1 cellular context compared by ENCODE assay signal in the genomic region with DNA sequence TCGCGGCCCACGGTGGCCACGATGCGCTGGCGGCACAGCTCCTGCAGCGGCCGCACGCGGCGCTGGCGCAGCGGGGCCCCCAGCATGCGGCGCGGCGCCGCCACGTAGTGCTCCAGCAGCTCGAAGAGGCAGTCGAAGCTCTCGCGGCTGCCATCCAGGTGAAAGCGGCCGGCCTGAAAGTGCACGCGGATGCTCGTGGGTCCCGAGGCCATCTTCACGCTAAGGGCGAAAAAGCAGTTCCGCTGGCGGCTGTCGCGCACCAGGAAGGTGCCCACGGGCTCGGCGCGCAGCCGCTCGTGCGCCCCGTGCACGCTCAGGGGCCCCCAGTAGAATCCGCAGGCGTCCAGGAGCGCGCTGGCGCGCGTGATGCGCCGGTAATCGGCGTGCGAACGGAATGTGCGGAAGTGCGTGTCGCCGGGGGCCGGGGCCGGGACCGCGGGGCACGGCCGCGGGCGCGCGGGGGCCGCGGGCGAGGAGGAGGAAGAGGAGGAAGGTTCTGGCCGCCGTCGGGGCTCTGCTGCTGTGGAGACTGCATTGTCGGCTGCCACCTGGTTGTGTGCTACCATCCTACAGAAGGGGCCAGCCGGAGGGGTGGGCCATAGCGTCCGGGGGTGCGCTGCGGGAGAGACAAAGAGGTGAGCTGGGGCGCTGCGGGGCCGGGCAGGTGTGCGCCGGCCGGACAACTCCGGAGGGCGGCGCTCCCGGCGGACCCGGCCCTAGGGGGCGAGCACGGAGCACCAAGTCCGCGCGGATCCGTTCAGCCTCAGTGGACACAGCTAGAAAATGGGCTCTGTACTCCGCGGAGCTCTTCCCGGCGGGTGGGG.
TF ChIP-seq lines count a peak whose summit lies in the region.

No MANE protein-coding gene starts in this region.

TF ChIP-seq in K562, 482 proteins besides CTCF, POLR2A, EP300 and RAD21 (continued from another document and continues in another):
- TF ChIP-seq, protein P1, sequence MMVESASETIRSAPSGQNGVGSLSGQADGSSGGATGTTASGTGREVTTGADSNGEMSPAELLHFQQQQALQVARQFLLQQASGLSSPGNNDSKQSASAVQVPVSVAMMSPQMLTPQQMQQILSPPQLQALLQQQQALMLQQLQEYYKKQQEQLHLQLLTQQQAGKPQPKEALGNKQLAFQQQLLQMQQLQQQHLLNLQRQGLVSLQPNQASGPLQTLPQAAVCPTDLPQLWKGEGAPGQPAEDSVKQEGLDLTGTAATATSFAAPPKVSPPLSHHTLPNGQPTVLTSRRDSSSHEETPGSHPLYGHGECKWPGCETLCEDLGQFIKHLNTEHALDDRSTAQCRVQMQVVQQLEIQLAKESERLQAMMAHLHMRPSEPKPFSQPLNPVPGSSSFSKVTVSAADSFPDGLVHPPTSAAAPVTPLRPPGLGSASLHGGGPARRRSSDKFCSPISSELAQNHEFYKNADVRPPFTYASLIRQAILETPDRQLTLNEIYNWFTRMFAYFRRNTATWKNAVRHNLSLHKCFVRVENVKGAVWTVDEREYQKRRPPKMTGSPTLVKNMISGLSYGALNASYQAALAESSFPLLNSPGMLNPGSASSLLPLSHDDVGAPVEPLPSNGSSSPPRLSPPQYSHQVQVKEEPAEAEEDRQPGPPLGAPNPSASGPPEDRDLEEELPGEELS (CRISPR knock-in tag; IDR thresholded peaks at IDR 0.05; ENCODE audit: borderline replicate concordance), result peak; percentile 100
- no peak for TF ChIP-seq ZNF253 (CRISPR knock-in tag; conservative IDR thresholded peaks at IDR 0.05)
- TF ChIP-seq WHSC1 (IDR thresholded peaks at IDR 0.05; ENCODE audit: low read length), result no peak
- TF ChIP-seq NFE2 (IDR thresholded peaks at IDR 0.05; ENCODE audit: low read depth), result no peak
- TF ChIP-seq ZNF764 (CRISPR knock-in tag; IDR thresholded peaks at IDR 0.05; ENCODE audit: low read depth), result no peak
- TF ChIP-seq SRSF3 (IDR thresholded peaks at IDR 0.05; ENCODE audit: insufficient read depth, low read length), result no peak
- TF ChIP-seq ZFPM2 (CRISPR knock-in tag; IDR thresholded peaks at IDR 0.05), result no peak
- TF ChIP-seq, protein P2, sequence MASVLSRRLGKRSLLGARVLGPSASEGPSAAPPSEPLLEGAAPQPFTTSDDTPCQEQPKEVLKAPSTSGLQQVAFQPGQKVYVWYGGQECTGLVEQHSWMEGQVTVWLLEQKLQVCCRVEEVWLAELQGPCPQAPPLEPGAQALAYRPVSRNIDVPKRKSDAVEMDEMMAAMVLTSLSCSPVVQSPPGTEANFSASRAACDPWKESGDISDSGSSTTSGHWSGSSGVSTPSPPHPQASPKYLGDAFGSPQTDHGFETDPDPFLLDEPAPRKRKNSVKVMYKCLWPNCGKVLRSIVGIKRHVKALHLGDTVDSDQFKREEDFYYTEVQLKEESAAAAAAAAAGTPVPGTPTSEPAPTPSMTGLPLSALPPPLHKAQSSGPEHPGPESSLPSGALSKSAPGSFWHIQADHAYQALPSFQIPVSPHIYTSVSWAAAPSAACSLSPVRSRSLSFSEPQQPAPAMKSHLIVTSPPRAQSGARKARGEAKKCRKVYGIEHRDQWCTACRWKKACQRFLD (CRISPR knock-in tag; IDR thresholded peaks at IDR 0.05), result peak; percentile 66; the same call in 1 of the 2 replicates
- TF ChIP-seq ZEB2 (IDR thresholded peaks at IDR 0.05), result no peak
- TF ChIP-seq TFAM (CRISPR knock-in tag; conservative IDR thresholded peaks at IDR 0.05), result no peak
- no peak for TF ChIP-seq CEBPB (tag; IDR thresholded peaks at IDR 0.05)
- peak; percentile 67 to 72; a peak in 3 of 4 replicates for TF ChIP-seq NRF1 (conservative IDR thresholded peaks at IDR 0.05 in 1 of 2, IDR thresholded peaks at IDR 0.05 in 1 of 2)
- TF ChIP-seq, protein P3, sequence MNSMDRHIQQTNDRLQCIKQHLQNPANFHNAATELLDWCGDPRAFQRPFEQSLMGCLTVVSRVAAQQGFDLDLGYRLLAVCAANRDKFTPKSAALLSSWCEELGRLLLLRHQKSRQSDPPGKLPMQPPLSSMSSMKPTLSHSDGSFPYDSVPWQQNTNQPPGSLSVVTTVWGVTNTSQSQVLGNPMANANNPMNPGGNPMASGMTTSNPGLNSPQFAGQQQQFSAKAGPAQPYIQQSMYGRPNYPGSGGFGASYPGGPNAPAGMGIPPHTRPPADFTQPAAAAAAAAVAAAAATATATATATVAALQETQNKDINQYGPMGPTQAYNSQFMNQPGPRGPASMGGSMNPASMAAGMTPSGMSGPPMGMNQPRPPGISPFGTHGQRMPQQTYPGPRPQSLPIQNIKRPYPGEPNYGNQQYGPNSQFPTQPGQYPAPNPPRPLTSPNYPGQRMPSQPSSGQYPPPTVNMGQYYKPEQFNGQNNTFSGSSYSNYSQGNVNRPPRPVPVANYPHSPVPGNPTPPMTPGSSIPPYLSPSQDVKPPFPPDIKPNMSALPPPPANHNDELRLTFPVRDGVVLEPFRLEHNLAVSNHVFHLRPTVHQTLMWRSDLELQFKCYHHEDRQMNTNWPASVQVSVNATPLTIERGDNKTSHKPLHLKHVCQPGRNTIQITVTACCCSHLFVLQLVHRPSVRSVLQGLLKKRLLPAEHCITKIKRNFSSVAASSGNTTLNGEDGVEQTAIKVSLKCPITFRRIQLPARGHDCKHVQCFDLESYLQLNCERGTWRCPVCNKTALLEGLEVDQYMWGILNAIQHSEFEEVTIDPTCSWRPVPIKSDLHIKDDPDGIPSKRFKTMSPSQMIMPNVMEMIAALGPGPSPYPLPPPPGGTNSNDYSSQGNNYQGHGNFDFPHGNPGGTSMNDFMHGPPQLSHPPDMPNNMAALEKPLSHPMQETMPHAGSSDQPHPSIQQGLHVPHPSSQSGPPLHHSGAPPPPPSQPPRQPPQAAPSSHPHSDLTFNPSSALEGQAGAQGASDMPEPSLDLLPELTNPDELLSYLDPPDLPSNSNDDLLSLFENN (IDR thresholded peaks at IDR 0.05; ENCODE audit: low read depth in 2 of 2, low read length in 2 of 2), result no peak
- no peak for TF ChIP-seq ZNF41 (CRISPR knock-in tag; conservative IDR thresholded peaks at IDR 0.05)
- TF ChIP-seq ZKSCAN1 (IDR thresholded peaks at IDR 0.05; ENCODE audit: low read depth, low read length), result no peak
- no peak for TF ChIP-seq BACH1 (tag; IDR thresholded peaks at IDR 0.05)
- no peak for TF ChIP-seq HEY1 (CRISPR knock-in tag; IDR thresholded peaks at IDR 0.05; ENCODE audit: borderline replicate concordance)
- TF ChIP-seq, protein P4, sequence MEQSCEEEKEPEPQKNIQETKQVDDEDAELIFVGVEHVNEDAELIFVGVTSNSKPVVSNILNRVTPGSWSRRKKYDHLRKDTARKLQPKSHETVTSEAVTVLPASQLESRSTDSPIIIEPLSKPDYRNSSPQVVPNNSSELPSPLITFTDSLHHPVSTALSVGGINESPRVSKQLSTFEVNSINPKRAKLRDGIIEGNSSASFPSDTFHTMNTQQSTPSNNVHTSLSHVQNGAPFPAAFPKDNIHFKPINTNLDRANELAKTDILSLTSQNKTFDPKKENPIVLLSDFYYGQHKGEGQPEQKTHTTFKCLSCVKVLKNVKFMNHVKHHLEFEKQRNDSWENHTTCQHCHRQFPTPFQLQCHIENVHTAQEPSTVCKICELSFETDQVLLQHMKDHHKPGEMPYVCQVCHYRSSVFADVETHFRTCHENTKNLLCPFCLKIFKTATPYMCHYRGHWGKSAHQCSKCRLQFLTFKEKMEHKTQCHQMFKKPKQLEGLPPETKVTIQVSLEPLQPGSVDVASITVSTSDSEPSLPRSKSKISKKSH (CRISPR knock-in tag; IDR thresholded peaks at IDR 0.05), result no peak
- TF ChIP-seq, protein P5, sequence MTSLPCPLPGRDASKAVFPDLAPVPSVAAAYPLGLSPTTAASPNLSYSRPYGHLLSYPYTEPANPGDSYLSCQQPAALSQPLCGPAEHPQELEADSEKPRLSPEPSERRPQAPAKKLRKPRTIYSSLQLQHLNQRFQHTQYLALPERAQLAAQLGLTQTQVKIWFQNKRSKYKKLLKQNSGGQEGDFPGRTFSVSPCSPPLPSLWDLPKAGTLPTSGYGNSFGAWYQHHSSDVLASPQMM (CRISPR knock-in tag; IDR thresholded peaks at IDR 0.05), result no peak
- TF ChIP-seq, protein P6, sequence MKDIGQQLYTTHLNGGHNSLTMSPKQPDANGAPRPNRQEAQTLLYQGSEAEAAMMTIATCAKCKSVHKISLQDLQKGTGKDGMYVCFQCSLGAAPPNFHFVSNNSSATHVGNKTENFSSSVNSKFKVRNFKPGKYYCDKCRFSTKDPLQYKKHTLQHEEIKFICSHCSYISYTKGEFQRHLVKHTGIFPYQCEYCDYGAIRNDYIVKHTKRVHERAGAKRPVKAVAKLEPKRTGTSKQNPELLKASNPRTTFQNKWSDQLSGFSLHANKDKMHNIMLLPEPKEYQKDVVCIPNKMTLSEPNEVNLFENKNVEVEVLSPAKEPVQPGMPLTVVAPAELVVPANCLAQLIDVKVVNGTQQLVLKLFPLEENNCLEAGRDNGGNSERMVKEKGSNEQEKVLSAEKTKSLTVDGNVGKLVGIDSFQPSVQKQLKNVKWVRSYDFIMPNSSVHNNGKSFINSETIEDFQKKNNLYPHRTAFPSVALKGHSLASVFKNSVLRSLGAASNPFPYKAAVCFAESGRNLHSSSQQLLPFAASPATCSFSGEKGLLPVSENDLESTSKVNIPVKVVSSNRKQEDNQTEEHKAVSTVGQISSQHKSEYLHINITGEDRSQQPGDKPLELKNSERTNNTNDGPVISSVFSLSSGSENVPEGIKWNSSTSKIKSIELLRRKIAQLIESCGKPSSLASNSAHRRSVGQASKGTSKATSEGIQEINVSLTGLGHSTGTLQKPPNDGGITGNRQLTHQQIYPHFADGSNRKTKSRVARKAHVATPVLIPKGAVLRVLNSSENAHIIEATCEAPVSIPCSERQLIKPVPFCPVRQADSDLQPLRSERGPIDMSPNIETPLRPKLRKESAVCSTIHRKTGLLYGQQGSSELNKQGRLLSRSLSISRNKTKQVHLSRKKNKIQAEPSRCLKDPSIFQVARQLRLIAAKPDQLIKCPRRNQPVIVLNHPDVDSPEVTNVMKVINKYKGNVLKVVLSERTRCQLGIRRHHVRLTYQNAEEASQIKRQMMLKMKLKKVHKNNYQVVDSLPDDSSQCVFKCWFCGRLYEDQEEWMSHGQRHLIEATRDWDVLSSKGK (CRISPR knock-in tag; IDR thresholded peaks at IDR 0.05), result no peak
- TF ChIP-seq STAT5A (IDR thresholded peaks at IDR 0.05; ENCODE audit: borderline replicate concordance, low read length), result no peak
- TF ChIP-seq MYC (IDR thresholded peaks at IDR 0.05; ENCODE audit: low read depth, low read length), result peak; percentile 92
- no peak for TF ChIP-seq MYC (CRISPR knock-in tag; IDR thresholded peaks at IDR 0.05; ENCODE audit: borderline replicate concordance, low read depth)
- TF ChIP-seq MAZ (CRISPR knock-in tag; conservative IDR thresholded peaks at IDR 0.05 in 1 of 2, IDR thresholded peaks at IDR 0.05 in 1 of 2), result peak; percentile 40 to 96; a peak in 2 of 4 replicates
- TF ChIP-seq, protein P7, sequence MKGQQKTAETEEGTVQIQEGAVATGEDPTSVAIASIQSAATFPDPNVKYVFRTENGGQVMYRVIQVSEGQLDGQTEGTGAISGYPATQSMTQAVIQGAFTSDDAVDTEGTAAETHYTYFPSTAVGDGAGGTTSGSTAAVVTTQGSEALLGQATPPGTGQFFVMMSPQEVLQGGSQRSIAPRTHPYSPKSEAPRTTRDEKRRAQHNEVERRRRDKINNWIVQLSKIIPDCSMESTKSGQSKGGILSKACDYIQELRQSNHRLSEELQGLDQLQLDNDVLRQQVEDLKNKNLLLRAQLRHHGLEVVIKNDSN (CRISPR knock-in tag; IDR thresholded peaks at IDR 0.05), result peak; percentile 61; the same call in 1 of the 2 replicates
- TF ChIP-seq, protein P8, sequence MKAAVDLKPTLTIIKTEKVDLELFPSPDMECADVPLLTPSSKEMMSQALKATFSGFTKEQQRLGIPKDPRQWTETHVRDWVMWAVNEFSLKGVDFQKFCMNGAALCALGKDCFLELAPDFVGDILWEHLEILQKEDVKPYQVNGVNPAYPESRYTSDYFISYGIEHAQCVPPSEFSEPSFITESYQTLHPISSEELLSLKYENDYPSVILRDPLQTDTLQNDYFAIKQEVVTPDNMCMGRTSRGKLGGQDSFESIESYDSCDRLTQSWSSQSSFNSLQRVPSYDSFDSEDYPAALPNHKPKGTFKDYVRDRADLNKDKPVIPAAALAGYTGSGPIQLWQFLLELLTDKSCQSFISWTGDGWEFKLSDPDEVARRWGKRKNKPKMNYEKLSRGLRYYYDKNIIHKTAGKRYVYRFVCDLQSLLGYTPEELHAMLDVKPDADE (conservative IDR thresholded peaks at IDR 0.05; ENCODE audit: control insufficient read depth, low read depth, low read length), result peak; percentile 76
- no peak for TF ChIP-seq ESRRA (IDR thresholded peaks at IDR 0.05; ENCODE audit: borderline replicate concordance, low read depth)
- 0 out of 2 replicates have a peak, but pooled peaks have one; percentile 3 for TF ChIP-seq SMC3 (conservative IDR thresholded peaks at IDR 0.05; ENCODE audit: insufficient read depth, low read depth, low read length)
- TF ChIP-seq, protein P9, sequence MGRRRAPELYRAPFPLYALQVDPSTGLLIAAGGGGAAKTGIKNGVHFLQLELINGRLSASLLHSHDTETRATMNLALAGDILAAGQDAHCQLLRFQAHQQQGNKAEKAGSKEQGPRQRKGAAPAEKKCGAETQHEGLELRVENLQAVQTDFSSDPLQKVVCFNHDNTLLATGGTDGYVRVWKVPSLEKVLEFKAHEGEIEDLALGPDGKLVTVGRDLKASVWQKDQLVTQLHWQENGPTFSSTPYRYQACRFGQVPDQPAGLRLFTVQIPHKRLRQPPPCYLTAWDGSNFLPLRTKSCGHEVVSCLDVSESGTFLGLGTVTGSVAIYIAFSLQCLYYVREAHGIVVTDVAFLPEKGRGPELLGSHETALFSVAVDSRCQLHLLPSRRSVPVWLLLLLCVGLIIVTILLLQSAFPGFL (CRISPR knock-in tag; IDR thresholded peaks at IDR 0.05), result no peak
- TF ChIP-seq ZFP36 (IDR thresholded peaks at IDR 0.05; ENCODE audit: low read depth, low read length, partially characterized antibody), result no peak
- TF ChIP-seq KDM4B (IDR thresholded peaks at IDR 0.05; ENCODE audit: borderline replicate concordance in 2 of 2, low read depth in 1 of 2), result no peak
- TF ChIP-seq, protein P10, sequence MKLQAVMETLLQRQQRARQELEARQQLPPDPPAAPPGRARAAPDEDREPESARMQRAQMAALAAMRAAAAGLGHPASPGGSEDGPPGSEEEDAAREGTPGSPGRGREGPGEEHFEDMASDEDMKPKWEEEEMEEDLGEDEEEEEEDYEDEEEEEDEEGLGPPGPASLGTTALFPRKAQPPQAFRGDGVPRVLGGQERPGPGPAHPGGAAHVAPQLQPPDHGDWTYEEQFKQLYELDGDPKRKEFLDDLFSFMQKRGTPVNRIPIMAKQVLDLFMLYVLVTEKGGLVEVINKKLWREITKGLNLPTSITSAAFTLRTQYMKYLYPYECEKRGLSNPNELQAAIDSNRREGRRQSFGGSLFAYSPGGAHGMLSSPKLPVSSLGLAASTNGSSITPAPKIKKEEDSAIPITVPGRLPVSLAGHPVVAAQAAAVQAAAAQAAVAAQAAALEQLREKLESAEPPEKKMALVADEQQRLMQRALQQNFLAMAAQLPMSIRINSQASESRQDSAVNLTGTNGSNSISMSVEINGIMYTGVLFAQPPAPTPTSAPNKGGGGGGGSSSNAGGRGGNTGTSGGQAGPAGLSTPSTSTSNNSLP (IDR thresholded peaks at IDR 0.05; ENCODE audit: borderline replicate concordance, low read depth, low read length), result no peak
- no peak for TF ChIP-seq GABPB2 (CRISPR knock-in tag; conservative IDR thresholded peaks at IDR 0.05)
- no peak for TF ChIP-seq SMARCA4 (IDR thresholded peaks at IDR 0.05)
- no peak for TF ChIP-seq ZNF184 (CRISPR knock-in tag; IDR thresholded peaks at IDR 0.05)
- no peak for TF ChIP-seq NEUROD1 (IDR thresholded peaks at IDR 0.05; ENCODE audit: borderline replicate concordance, low read depth, low read length, partially characterized antibody)
- no peak for TF ChIP-seq NCOA2 (IDR thresholded peaks at IDR 0.05; ENCODE audit: partially characterized antibody in 2 of 2)
- TF ChIP-seq SIRT6 (IDR thresholded peaks at IDR 0.05; ENCODE audit: low read depth, low read length), result no peak
- no peak for TF ChIP-seq PRPF4 (IDR thresholded peaks at IDR 0.05; ENCODE audit: insufficient read depth, low read depth, low read length, poor library complexity, severe bottlenecking)
